1 cellular context compared by ENCODE assay signal in the genomic region with DNA sequence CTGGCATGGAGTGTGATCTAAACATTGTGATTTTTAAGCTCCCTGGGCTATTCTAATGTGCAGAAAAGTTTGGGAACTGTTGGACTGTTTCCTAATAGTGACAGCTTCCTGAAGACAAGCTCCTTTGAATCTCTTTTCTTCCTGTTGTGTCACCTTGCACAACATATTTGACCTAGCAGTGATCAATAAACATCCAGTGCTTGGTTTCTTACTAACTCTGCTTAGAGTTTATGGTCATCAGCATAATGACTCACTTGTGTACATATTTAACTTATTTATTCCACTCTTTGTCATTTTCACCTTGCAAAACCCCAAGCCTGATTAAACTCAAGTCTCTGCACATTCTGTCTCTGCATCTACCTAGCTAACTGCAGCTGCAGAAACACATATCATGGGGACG.
TF ChIP-seq lines count a peak whose summit lies in the region.

No MANE protein-coding gene starts in this region.

TF ChIP-seq in HepG2, 621 proteins besides CTCF, POLR2A, EP300 and RAD21 (continued from another document):
- TF ChIP-seq, protein P1, sequence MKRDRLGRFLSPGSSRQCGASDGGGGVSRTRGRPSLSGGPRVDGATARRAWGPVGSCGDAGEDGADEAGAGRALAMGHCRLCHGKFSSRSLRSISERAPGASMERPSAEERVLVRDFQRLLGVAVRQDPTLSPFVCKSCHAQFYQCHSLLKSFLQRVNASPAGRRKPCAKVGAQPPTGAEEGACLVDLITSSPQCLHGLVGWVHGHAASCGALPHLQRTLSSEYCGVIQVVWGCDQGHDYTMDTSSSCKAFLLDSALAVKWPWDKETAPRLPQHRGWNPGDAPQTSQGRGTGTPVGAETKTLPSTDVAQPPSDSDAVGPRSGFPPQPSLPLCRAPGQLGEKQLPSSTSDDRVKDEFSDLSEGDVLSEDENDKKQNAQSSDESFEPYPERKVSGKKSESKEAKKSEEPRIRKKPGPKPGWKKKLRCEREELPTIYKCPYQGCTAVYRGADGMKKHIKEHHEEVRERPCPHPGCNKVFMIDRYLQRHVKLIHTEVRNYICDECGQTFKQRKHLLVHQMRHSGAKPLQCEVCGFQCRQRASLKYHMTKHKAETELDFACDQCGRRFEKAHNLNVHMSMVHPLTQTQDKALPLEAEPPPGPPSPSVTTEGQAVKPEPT (CRISPR knock-in tag; IDR thresholded peaks at IDR 0.05; ENCODE audit: low read depth) = no peak
- TF ChIP-seq TCF7 (IDR thresholded peaks at IDR 0.05; ENCODE audit: low read depth) (peak; percentile 47; the same call in 1 of the 2 replicates), HMG20A (CRISPR knock-in tag; IDR thresholded peaks at IDR 0.05; ENCODE audit: borderline replicate concordance) (peak; percentile 42; the same call in 1 of the 2 replicates), BRF2 (CRISPR knock-in tag; IDR thresholded peaks at IDR 0.05) (no peak), ZNF280D (CRISPR knock-in tag; IDR thresholded peaks at IDR 0.05) (no peak), ZNF652 (CRISPR knock-in tag; IDR thresholded peaks at IDR 0.05; ENCODE audit: borderline replicate concordance, low read depth) (no peak), FOSL1 (CRISPR knock-in tag; IDR thresholded peaks at IDR 0.05; ENCODE audit: borderline replicate concordance) (0 out of 2 replicates have a peak, but pooled peaks have one; percentile 33), SNRNP70 (IDR thresholded peaks at IDR 0.05; ENCODE audit: low read depth, low read length) (no peak), HMG20B (CRISPR knock-in tag; conservative IDR thresholded peaks at IDR 0.05) (no peak), ZNF10 (CRISPR knock-in tag; IDR thresholded peaks at IDR 0.05; ENCODE audit: borderline replicate concordance, low read depth) (no peak), ZNF296 (CRISPR knock-in tag; conservative IDR thresholded peaks at IDR 0.05) (no peak), EZH2 (conservative IDR thresholded peaks at IDR 0.05; ENCODE audit: low read depth, low read length) (no peak), FOXA3 (CRISPR knock-in tag; IDR thresholded peaks at IDR 0.05) (peak; percentile 77; the same call in 1 of the 2 replicates), ZNF646 (CRISPR knock-in tag; IDR thresholded peaks at IDR 0.05) (no peak), SOX13 (IDR thresholded peaks at IDR 0.05) (no peak), SOX13 (CRISPR knock-in tag; conservative IDR thresholded peaks at IDR 0.05 in 1 of 2, IDR thresholded peaks at IDR 0.05 in 1 of 2) (no peak), ZNF138 (CRISPR knock-in tag; IDR thresholded peaks at IDR 0.05; ENCODE audit: low read depth) (no peak), KLF16 (CRISPR knock-in tag; IDR thresholded peaks at IDR 0.05) (no peak; a peak in 1 of 4 replicates), SRSF9 (IDR thresholded peaks at IDR 0.05; ENCODE audit: borderline replicate concordance, insufficient read depth, low read depth, low read length, poor library complexity, severe bottlenecking) (no peak), ATF5 (CRISPR knock-in tag; IDR thresholded peaks at IDR 0.05; ENCODE audit: low read depth) (no peak), ZNF253 (CRISPR knock-in tag; IDR thresholded peaks at IDR 0.05; ENCODE audit: borderline replicate concordance) (no peak), PAWR (CRISPR knock-in tag; IDR thresholded peaks at IDR 0.05; ENCODE audit: borderline replicate concordance) (no peak), CCDC6 (CRISPR knock-in tag; IDR thresholded peaks at IDR 0.05) (no peak), ZNF20 (CRISPR knock-in tag; IDR thresholded peaks at IDR 0.05) (no peak), ZBTB38 (CRISPR knock-in tag; IDR thresholded peaks at IDR 0.05) (no peak), MIER2 (CRISPR knock-in tag; IDR thresholded peaks at IDR 0.05) (no peak), ZEB1 (IDR thresholded peaks at IDR 0.05; ENCODE audit: insufficient replicate concordance, low read depth) (no peak), SUZ12 (IDR thresholded peaks at IDR 0.05; ENCODE audit: low read depth, low read length) (no peak), RARA (CRISPR knock-in tag; IDR thresholded peaks at IDR 0.05) (peak; percentile 36; the same call in 1 of the 2 replicates)
- TF ChIP-seq, protein P2, sequence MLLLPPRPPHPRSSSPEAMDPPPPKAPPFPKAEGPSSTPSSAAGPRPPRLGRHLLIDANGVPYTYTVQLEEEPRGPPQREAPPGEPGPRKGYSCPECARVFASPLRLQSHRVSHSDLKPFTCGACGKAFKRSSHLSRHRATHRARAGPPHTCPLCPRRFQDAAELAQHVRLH (CRISPR knock-in tag; IDR thresholded peaks at IDR 0.05; ENCODE audit: borderline replicate concordance, low read depth) = no peak
- TF ChIP-seq, protein P3, sequence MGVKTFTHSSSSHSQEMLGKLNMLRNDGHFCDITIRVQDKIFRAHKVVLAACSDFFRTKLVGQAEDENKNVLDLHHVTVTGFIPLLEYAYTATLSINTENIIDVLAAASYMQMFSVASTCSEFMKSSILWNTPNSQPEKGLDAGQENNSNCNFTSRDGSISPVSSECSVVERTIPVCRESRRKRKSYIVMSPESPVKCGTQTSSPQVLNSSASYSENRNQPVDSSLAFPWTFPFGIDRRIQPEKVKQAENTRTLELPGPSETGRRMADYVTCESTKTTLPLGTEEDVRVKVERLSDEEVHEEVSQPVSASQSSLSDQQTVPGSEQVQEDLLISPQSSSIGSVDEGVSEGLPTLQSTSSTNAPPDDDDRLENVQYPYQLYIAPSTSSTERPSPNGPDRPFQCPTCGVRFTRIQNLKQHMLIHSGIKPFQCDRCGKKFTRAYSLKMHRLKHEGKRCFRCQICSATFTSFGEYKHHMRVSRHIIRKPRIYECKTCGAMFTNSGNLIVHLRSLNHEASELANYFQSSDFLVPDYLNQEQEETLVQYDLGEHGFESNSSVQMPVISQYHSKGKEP (CRISPR knock-in tag; IDR thresholded peaks at IDR 0.05) = no peak
- TF ChIP-seq, protein P4, sequence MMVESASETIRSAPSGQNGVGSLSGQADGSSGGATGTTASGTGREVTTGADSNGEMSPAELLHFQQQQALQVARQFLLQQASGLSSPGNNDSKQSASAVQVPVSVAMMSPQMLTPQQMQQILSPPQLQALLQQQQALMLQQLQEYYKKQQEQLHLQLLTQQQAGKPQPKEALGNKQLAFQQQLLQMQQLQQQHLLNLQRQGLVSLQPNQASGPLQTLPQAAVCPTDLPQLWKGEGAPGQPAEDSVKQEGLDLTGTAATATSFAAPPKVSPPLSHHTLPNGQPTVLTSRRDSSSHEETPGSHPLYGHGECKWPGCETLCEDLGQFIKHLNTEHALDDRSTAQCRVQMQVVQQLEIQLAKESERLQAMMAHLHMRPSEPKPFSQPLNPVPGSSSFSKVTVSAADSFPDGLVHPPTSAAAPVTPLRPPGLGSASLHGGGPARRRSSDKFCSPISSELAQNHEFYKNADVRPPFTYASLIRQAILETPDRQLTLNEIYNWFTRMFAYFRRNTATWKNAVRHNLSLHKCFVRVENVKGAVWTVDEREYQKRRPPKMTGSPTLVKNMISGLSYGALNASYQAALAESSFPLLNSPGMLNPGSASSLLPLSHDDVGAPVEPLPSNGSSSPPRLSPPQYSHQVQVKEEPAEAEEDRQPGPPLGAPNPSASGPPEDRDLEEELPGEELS (CRISPR knock-in tag; IDR thresholded peaks at IDR 0.05) = peak; percentile 64; the same call in 1 of the 2 replicates
- TF ChIP-seq, protein P5, sequence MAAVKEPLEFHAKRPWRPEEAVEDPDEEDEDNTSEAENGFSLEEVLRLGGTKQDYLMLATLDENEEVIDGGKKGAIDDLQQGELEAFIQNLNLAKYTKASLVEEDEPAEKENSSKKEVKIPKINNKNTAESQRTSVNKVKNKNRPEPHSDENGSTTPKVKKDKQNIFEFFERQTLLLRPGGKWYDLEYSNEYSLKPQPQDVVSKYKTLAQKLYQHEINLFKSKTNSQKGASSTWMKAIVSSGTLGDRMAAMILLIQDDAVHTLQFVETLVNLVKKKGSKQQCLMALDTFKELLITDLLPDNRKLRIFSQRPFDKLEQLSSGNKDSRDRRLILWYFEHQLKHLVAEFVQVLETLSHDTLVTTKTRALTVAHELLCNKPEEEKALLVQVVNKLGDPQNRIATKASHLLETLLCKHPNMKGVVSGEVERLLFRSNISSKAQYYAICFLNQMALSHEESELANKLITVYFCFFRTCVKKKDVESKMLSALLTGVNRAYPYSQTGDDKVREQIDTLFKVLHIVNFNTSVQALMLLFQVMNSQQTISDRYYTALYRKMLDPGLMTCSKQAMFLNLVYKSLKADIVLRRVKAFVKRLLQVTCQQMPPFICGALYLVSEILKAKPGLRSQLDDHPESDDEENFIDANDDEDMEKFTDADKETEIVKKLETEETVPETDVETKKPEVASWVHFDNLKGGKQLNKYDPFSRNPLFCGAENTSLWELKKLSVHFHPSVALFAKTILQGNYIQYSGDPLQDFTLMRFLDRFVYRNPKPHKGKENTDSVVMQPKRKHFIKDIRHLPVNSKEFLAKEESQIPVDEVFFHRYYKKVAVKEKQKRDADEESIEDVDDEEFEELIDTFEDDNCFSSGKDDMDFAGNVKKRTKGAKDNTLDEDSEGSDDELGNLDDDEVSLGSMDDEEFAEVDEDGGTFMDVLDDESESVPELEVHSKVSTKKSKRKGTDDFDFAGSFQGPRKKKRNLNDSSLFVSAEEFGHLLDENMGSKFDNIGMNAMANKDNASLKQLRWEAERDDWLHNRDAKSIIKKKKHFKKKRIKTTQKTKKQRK (IDR thresholded peaks at IDR 0.05; ENCODE audit: low read length) = no peak
